9 cellular contexts compared by ENCODE assay signal in the genomic region with DNA sequence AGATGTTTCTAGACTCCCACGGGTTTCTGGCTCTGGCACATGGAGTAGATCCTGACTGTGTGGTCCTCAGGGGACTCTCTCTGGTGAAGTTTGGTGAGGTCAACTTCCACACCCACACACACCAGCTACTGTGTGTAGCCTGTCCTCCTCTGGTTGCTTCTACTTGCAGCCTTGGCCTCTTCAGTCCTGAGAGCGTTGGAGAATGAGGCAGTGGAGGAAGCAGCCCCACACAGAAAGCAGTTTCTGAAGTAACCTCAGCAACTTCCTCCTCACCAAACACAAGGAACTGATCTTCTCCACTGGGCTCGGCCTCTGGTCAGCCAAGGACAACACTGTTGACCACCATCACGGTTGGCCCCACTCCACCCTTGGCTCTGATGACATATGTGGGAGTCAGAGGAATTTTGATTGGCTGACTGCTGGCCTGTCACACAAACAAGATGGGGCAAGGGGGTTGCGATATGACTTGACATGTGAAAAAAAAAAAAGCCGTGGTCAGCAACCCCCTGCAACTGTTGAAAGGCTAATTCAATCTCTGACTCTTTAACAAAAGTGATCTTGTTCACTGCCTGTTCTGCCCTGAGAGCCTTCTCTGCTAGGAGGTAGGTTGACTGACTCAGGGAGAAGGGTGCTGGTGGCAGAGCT. TPM values are rescaled to one million over a fixed set of nuclear protein-coding genes. Genes with fewer than 3 reads are reported as not detected.
DNase-seq lines count a peak whose midpoint lies in the region; ATAC-seq and FAIRE-seq lines count a peak whose summit lies in the region.
"Had no signal": no experiment of that assay in that cellular context is flagged by ENCODE, and none has a peak within 500 bp of the region (broad histone marks: within the 10 kb centered on the region; RNA-seq: fewer than 3 reads in every experiment).

No MANE protein-coding gene starts in this region.

- peak overlapping the region; percentile 97 for H3K27ac Mint-ChIP-seq in activated T-helper 2 cell treated with anti-CD3 and anti-CD28 coated beads, Interferon-gamma antibody, Interleukin-2, Interleukin-4, amounts not matched to agents 10 μg/mL and 5 μg/mL and 100 μg/mL, durations not matched to agents 14 hours and 24 hours and 36 hours

- peaks cover 59% of the 10 kb centered on the region for H3K4me1 Mint-ChIP-seq in activated T-helper 2 cell treated with anti-CD3 and anti-CD28 coated beads, Interferon-gamma antibody, Interleukin-2, Interleukin-4, amounts not matched to agents 10 μg/mL and 5 μg/mL and 100 μg/mL, durations not matched to agents 14 hours and 24 hours and 36 hours (ENCODE audit: low read depth)

- peaks cover 12% of the 10 kb centered on the region for H3K9me3 Mint-ChIP-seq in activated T-helper 2 cell treated with anti-CD3 and anti-CD28 coated beads, Interferon-gamma antibody, Interleukin-2, Interleukin-4, amounts not matched to agents 10 μg/mL and 5 μg/mL and 100 μg/mL, durations not matched to agents 14 hours and 24 hours and 36 hours

- intact Hi-C loops in activated T-helper 2 cell treated with anti-CD3 and anti-CD28 coated beads, Interferon-gamma antibody, Interleukin-2, Interleukin-4, amounts not matched to agents 10 μg/mL and 5 μg/mL and 100 μg/mL, durations not matched to agents 14 hours and 24 hours and 36 hours (cut with micrococcal nuclease) = loop anchor here (1.0 to 5.0 kb wide), 5 partner anchors 10 to 527 kb away; partner anchors contain the start of genes EAF2, IQCB1 and POLQ

- peak overlapping the region; percentile 84 for H3K4me3 Mint-ChIP-seq in activated T-helper 2 cell treated with anti-CD3 and anti-CD28 coated beads, Interferon-gamma antibody, Interleukin-2, Interleukin-4, amounts not matched to agents 10 μg/mL and 5 μg/mL and 100 μg/mL, durations not matched to agents 14 hours and 24 hours and 36 hours (ENCODE audit: low read depth)

- FAIRE-seq in urothelium cell line (lab: Jason Lieb, UNC) = no peak

- ATAC-seq in GM19372 (IDR thresholded peaks at IDR 0.05; ENCODE audit: low read depth, unreplicated experiment) = peak; percentile 58
- ATAC-seq in HG03175 (IDR thresholded peaks at IDR 0.05; ENCODE audit: unreplicated experiment) = peak; percentile 70

- DNase-seq in Ammon's horn (ENCODE audit: low spot score) (peak; percentile 72), iPS-NIHi7 (ENCODE audit: extremely low spot score) (no peak), urothelium cell line (ENCODE audit: low spot score) (no peak), SW480 (ENCODE audit: low spot score) (no peak), NCI-H1105 (lab: John Stamatoyannopoulos, UW) (no peak)
- DNase-seq in activated T-helper 2 cell treated with anti-CD3 and anti-CD28 coated beads, Interferon-gamma antibody, Interleukin-2, Interleukin-4, amounts not matched to agents 10 μg/mL and 5 μg/mL and 100 μg/mL, durations not matched to agents 14 hours and 24 hours and 36 hours (ENCODE audit: low spot score) = peak; percentile 57

- H3K36me3 Mint-ChIP-seq in activated T-helper 2 cell treated with anti-CD3 and anti-CD28 coated beads, Interferon-gamma antibody, Interleukin-2, Interleukin-4, amounts not matched to agents 10 μg/mL and 5 μg/mL and 100 μg/mL, durations not matched to agents 14 hours and 24 hours and 36 hours (ENCODE audit: low read depth) = peaks cover 15% of the 10 kb centered on the region

- H3K27me3 Mint-ChIP-seq in activated T-helper 2 cell treated with anti-CD3 and anti-CD28 coated beads, Interferon-gamma antibody, Interleukin-2, Interleukin-4, amounts not matched to agents 10 μg/mL and 5 μg/mL and 100 μg/mL, durations not matched to agents 14 hours and 24 hours and 36 hours (ENCODE audit: low read depth) = no peaks in the 10 kb centered on the region

RNA-seq across cellular contexts. Expression of gene CD86, which starts 19.6 kb away (rescaled TPM):
- total RNA-seq in activated T-helper 2 cell treated with anti-CD3 and anti-CD28 coated beads, Interferon-gamma antibody, Interleukin-2, Interleukin-4, amounts not matched to agents 10 μg/mL and 5 μg/mL and 100 μg/mL, durations not matched to agents 14 hours and 24 hours and 36 hours = 4.8 and 6.8 TPM in 2 replicates
- total RNA-seq: epithelial cell of proximal tubule had no signal

RNA-seq across cellular contexts. Expression of gene ILDR1, which starts 52.7 kb away (rescaled TPM):
- total RNA-seq in activated T-helper 2 cell treated with anti-CD3 and anti-CD28 coated beads, Interferon-gamma antibody, Interleukin-2, Interleukin-4, amounts not matched to agents 10 μg/mL and 5 μg/mL and 100 μg/mL, durations not matched to agents 14 hours and 24 hours and 36 hours = 0.21 and 0.28 TPM in 2 replicates

Comparison
In these comparisons a context has a peak if more than half of its experiments do, and no peak if none do; other contexts are left out.
1. DNase-seq: peak in Ammon's horn (single experiment) and activated T-helper 2 cell treated with anti-CD3 and anti-CD28 coated beads, Interferon-gamma antibody, Interleukin-2, Interleukin-4, amounts not matched to agents 10 μg/mL and 5 μg/mL and 100 μg/mL, durations not matched to agents 14 hours and 24 hours and 36 hours (single experiment); none in iPS-NIHi7 (single experiment), urothelium cell line (single experiment), SW480 (single experiment) and NCI-H1105 (single experiment).